Comparison of ENCODE assay signal across 15 cellular contexts in the genomic region with DNA sequence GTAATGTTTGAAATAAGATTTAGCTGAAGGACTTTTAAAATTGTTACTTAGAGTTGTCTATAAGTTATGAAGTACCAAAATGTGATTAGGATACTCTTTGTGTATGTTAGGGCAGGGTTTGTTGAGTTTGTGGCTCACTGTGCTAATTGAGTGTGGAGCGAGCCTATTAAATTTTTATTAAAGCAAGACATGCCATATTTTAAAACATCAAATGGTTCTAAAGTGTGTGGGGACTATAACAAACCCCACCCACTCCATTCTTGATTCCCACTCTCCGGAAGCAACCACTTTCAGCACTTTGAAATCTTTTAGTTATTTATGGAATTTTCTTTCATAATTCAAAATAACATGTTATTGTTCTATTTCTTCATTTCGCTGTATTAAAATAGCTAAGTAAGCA. TPM values are rescaled to one million over a fixed set of nuclear protein-coding genes. Genes with fewer than 3 reads are reported as not detected.
DNase-seq lines count a peak whose midpoint lies in the region; ATAC-seq and TF ChIP-seq lines count a peak whose summit lies in the region.
"Had no signal": no experiment of that assay in that cellular context is flagged by ENCODE, and none has a peak within 500 bp of the region (broad histone marks: within the 10 kb centered on the region; RNA-seq: fewer than 3 reads in every experiment).

No MANE protein-coding gene starts in this region.

- peak overlapping the region in 8 of 10 donors; percentile 7 to 63 (median 58) for H3K4me3 ChIP-seq in heart right ventricle
- peak overlapping the region; percentile 57 for H3K4me3 ChIP-seq in fibroblast of pulmonary artery (replicated peaks; ENCODE audit: low read depth, low read length)
- H3K4me3 ChIP-seq in ovary = peak overlapping the region; percentile 49
- H3K4me3 ChIP-seq in upper lobe of right lung = peak overlapping the region; percentile 60

- peaks cover 4% of the 10 kb centered on the region for H3K27me3 Mint-ChIP-seq in activated naive CD8-positive, alpha-beta T cell treated with anti-CD3 and anti-CD28 coated beads for 36 hours

- no peaks in the 10 kb centered on the region for H3K9me3 Mint-ChIP-seq in activated naive CD8-positive, alpha-beta T cell treated with anti-CD3 and anti-CD28 coated beads for 36 hours

- no peak for TF ChIP-seq POLR2A in ovary (IDR thresholded peaks at IDR 0.05)

- H3K4me1 ChIP-seq in heart right ventricle (peaks cover 0 to 58% (median 22%) of the 10 kb centered on the region in 9 donors), ovary (ENCODE audit: insufficient read depth) (peaks cover 7% of the 10 kb centered on the region), upper lobe of right lung (peaks cover 23% of the 10 kb centered on the region)

- DNase-seq in heart right ventricle = no peak
- DNase-seq in left ventricle myocardium superior = no peak
- peak; percentile 13 for DNase-seq in fibroblast of pulmonary artery (ENCODE audit: low read depth)
- DNase-seq in ovary = no peak
- DNase-seq in upper lobe of right lung = no peak
- DNase-seq in T-helper 2 cell = no peak
- no peak for DNase-seq in activated naive CD8-positive, alpha-beta T cell treated with anti-CD3 and anti-CD28 coated beads for 36 hours
- DNase-seq: activated gamma-delta T cell treated with Interleukin-2 at 50 U/mL for 16 hours; caudate nucleus; GF-D8; stimulated activated CD4-positive, alpha-beta T cell treated with anti-CD3 and anti-CD28 coated beads, Interleukin-4, amount 100 ng/mL, for 4 hours had no signal

- H3K27ac Mint-ChIP-seq in activated naive CD8-positive, alpha-beta T cell treated with anti-CD3 and anti-CD28 coated beads for 36 hours = no peak overlapping the region
- H3K27ac Mint-ChIP-seq: stimulated activated effector memory CD8-positive, alpha-beta T cell treated with anti-CD3 and anti-CD28 coated beads, Interleukin-12 subunit alpha, Interleukin-12 subunit beta, amount 100 ng/mL, for 72 hours had no signal

- H3K36me3 ChIP-seq in heart right ventricle (peaks cover 0 to 2% (median 0%) of the 10 kb centered on the region in 9 donors), ovary (no peaks in the 10 kb centered on the region), upper lobe of right lung (no peaks in the 10 kb centered on the region)

- H3K9me3 ChIP-seq in heart right ventricle (no peaks in the 10 kb centered on the region), ovary (no peaks in the 10 kb centered on the region), upper lobe of right lung (no peaks in the 10 kb centered on the region)

- WGBS in heart right ventricle, 2 donors = 67 to 68% methylated on average over 3 of the region's 3 CpGs
- 21 to 31% (median 27%) methylated on average over 3 of the region's 3 CpGs for WGBS in ovary, 3 donors

- peak overlapping the region in 7 of 10 donors; percentile 10 to 90 (median 81) for H3K27ac ChIP-seq in heart right ventricle
- peak overlapping the region in 1 of 2 donors; percentile 68 for H3K27ac ChIP-seq in ovary
- H3K27ac ChIP-seq in upper lobe of right lung = peak overlapping the region; percentile 48
- H3K27ac ChIP-seq: epithelial cell of prostate had no signal

- intact Hi-C loops in heart right ventricle (cut with DNase I) = loop anchor here in 1 of 10 donors (10.0 kb wide), 1 partner anchor 109 kb away; no protein-coding TSS in a partner anchor
- intact Hi-C loops in left ventricle myocardium superior (cut with micrococcal nuclease) = no loop called here
- intact Hi-C loops in ovary (cut with DNase I) = no loop called here
- intact Hi-C loops in upper lobe of right lung (cut with DNase I) = no loop called here

- ATAC-seq in heart right ventricle = no peak
- ATAC-seq in left ventricle myocardium superior = no peak
- ATAC-seq in upper lobe of right lung = no peak
- no peak for ATAC-seq in HG03025 (IDR thresholded peaks at IDR 0.05; ENCODE audit: low FRiP score, unreplicated experiment)
- ATAC-seq: stimulated activated effector memory CD8-positive, alpha-beta T cell treated with anti-CD3 and anti-CD28 coated beads, Interleukin-12 subunit alpha, Interleukin-12 subunit beta, amount 100 ng/mL, for 72 hours had no signal

- no peak for TF ChIP-seq EP300 in ovary (IDR thresholded peaks at IDR 0.05)

- no peaks in the 10 kb centered on the region for H3K36me3 Mint-ChIP-seq in activated naive CD8-positive, alpha-beta T cell treated with anti-CD3 and anti-CD28 coated beads for 36 hours
- H3K36me3 Mint-ChIP-seq: stimulated activated effector memory CD8-positive, alpha-beta T cell treated with anti-CD3 and anti-CD28 coated beads, Interleukin-12 subunit alpha, Interleukin-12 subunit beta, amount 100 ng/mL, for 72 hours had no signal

- H3K4me1 Mint-ChIP-seq in activated naive CD8-positive, alpha-beta T cell treated with anti-CD3 and anti-CD28 coated beads for 36 hours = no peaks in the 10 kb centered on the region
- H3K4me1 Mint-ChIP-seq: stimulated activated effector memory CD8-positive, alpha-beta T cell treated with anti-CD3 and anti-CD28 coated beads, Interleukin-12 subunit alpha, Interleukin-12 subunit beta, amount 100 ng/mL, for 72 hours had no signal

- TF ChIP-seq CTCF in heart right ventricle (IDR thresholded peaks at IDR 0.05) (no peak), fibroblast of pulmonary artery (IDR thresholded peaks at IDR 0.05; ENCODE audit: low read length, missing control alignments) (no peak), ovary (IDR thresholded peaks at IDR 0.05) (no peak), upper lobe of right lung (IDR thresholded peaks at IDR 0.05) (no peak)

- no peaks in the 10 kb centered on the region for H3K27me3 ChIP-seq in heart right ventricle
- no peaks in the 10 kb centered on the region for H3K27me3 ChIP-seq in ovary
- H3K27me3 ChIP-seq in upper lobe of right lung = no peaks in the 10 kb centered on the region

- H3K4me3 Mint-ChIP-seq in activated naive CD8-positive, alpha-beta T cell treated with anti-CD3 and anti-CD28 coated beads for 36 hours = no peak overlapping the region
- H3K4me3 Mint-ChIP-seq: stimulated activated effector memory CD8-positive, alpha-beta T cell treated with anti-CD3 and anti-CD28 coated beads, Interleukin-12 subunit alpha, Interleukin-12 subunit beta, amount 100 ng/mL, for 72 hours had no signal

RNA-seq across cellular contexts. Expression of gene HNMT, which starts 1.8 kb away (rescaled TPM):
- total RNA-seq in heart right ventricle (10 to 100 TPM in 7 of 10 donors, 1 to 10 TPM in 3; 7.2 to 24.9 (median 10.8) TPM), left ventricle myocardium superior (11.0 TPM), ovary (100 to 1,000 TPM in 2 of 7 donors, 10 to 100 TPM in 5; 56.3 to 140 (median 65.3) TPM), upper lobe of right lung (67.4 TPM)
- polyA plus RNA-seq in heart right ventricle (1 to 10 TPM; 8.9 to 9.9 TPM), ovary (10 to 100 TPM; 77.3 to 95.3 TPM)
- total RNA-seq in activated naive CD8-positive, alpha-beta T cell treated with anti-CD3 and anti-CD28 coated beads for 36 hours = not detected
- total RNA-seq: activated CD8-positive, alpha-beta memory T cell treated with anti-CD3 and anti-CD28 coated beads for 36 hours had no signal

Comparison
In these comparisons a context has a peak if more than half of its experiments do, and no peak if none do; other contexts are left out.
1. RNA of gene HNMT, which starts 1.8 kb away (total RNA-seq): 67.4 TPM in upper lobe of right lung (single experiment), 56.3 to 140 TPM in ovary, 11.0 TPM in left ventricle myocardium superior (single experiment) and 7.2 to 24.9 TPM in heart right ventricle; not detected in activated naive CD8-positive, alpha-beta T cell treated with anti-CD3 and anti-CD28 coated beads for 36 hours; every median in the first group is over 4 times any median in the second.
2. Peak in every context shown above with its lines, with median percentiles within 50 percentile points of each other: H3K4me3 ChIP-seq.